Comparison of ENCODE assay signal across 1 cellular context in the genomic region with DNA sequence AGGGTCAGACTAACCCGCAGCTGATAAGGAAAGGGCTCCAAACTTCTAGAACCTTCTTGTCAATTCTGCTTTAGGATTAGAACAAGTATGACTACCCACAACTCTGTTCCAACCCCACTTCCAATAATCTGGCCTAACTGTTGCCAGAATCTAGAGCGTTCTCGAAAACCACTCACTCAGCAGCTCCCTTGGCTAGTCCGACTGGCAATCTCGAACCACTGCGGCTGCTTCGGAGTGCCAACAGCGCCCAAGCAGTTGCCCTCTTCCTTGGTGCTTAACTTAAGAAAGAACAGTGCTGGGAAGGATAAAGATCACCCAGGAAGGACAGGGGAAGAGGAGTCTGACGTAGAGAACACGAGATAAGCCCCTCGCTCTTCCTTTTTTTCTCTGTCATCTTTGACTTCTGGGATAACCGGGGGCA.
TF ChIP-seq lines count a peak whose summit lies in the region.

No MANE protein-coding gene starts in this region.

TF ChIP-seq in GM12878, 131 proteins besides CTCF, POLR2A, EP300 and RAD21:
- no peak for TF ChIP-seq ESRRA (IDR thresholded peaks at IDR 0.05; ENCODE audit: low read length)
- 0 out of 2 replicates have a peak, but pooled peaks have one; percentile 13 for TF ChIP-seq MTA3 (IDR thresholded peaks at IDR 0.05; ENCODE audit: borderline replicate concordance, low read length)
- no peak for TF ChIP-seq HDAC2 (IDR thresholded peaks at IDR 0.05)
- TF ChIP-seq NR2F1 (conservative IDR thresholded peaks at IDR 0.05) = no peak
- TF ChIP-seq, protein P1, sequence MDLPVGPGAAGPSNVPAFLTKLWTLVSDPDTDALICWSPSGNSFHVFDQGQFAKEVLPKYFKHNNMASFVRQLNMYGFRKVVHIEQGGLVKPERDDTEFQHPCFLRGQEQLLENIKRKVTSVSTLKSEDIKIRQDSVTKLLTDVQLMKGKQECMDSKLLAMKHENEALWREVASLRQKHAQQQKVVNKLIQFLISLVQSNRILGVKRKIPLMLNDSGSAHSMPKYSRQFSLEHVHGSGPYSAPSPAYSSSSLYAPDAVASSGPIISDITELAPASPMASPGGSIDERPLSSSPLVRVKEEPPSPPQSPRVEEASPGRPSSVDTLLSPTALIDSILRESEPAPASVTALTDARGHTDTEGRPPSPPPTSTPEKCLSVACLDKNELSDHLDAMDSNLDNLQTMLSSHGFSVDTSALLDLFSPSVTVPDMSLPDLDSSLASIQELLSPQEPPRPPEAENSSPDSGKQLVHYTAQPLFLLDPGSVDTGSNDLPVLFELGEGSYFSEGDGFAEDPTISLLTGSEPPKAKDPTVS (IDR thresholded peaks at IDR 0.05; ENCODE audit: low read depth, low read length) = peak; percentile 98
- TF ChIP-seq EGR1 (IDR thresholded peaks at IDR 0.05; ENCODE audit: borderline replicate concordance in 1 of 2, low read depth in 2 of 2, low read length in 2 of 2) = no peak
- TF ChIP-seq, protein P2, sequence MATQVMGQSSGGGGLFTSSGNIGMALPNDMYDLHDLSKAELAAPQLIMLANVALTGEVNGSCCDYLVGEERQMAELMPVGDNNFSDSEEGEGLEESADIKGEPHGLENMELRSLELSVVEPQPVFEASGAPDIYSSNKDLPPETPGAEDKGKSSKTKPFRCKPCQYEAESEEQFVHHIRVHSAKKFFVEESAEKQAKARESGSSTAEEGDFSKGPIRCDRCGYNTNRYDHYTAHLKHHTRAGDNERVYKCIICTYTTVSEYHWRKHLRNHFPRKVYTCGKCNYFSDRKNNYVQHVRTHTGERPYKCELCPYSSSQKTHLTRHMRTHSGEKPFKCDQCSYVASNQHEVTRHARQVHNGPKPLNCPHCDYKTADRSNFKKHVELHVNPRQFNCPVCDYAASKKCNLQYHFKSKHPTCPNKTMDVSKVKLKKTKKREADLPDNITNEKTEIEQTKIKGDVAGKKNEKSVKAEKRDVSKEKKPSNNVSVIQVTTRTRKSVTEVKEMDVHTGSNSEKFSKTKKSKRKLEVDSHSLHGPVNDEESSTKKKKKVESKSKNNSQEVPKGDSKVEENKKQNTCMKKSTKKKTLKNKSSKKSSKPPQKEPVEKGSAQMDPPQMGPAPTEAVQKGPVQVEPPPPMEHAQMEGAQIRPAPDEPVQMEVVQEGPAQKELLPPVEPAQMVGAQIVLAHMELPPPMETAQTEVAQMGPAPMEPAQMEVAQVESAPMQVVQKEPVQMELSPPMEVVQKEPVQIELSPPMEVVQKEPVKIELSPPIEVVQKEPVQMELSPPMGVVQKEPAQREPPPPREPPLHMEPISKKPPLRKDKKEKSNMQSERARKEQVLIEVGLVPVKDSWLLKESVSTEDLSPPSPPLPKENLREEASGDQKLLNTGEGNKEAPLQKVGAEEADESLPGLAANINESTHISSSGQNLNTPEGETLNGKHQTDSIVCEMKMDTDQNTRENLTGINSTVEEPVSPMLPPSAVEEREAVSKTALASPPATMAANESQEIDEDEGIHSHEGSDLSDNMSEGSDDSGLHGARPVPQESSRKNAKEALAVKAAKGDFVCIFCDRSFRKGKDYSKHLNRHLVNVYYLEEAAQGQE (IDR thresholded peaks at IDR 0.05; ENCODE audit: low read depth, low read length) = no peak
- no peak for TF ChIP-seq TARDBP (IDR thresholded peaks at IDR 0.05; ENCODE audit: borderline replicate concordance)
